Comparison of ENCODE assay signal across 30 cellular contexts in the genomic region with DNA sequence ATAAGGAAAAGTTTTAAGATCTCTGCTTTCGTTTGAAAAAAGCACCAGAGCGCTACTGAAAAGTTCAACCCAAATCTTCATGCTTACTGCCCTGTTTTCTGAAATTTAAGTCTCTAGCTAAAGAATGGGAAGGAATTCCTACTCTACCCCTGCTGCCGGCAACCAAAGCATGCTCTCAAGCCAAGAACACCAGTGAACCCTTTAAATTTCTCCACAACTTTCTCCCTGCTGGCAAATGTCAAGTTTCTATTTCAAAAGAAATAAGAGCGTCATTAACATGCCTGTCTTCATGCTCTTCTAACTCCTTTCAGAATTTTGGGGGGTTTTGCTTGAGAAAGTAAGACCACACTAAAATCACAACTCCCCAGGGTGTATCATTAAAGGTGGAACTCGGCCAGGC.
"Had no signal": no experiment of that assay in that cellular context is flagged by ENCODE, and none has a peak within 500 bp of the region (broad histone marks: within the 10 kb centered on the region; RNA-seq: fewer than 3 reads in every experiment).

No MANE protein-coding gene starts in this region.

- DNase-seq: activated B cell treated with CpG ODN at 0.5 μM for 24 hours; activated CD4-positive, alpha-beta memory T cell treated with anti-CD3 and anti-CD28 coated beads, Interleukin-2, amount 10 ng/mL, durations not matched to agents 7 days and 5 days; activated CD4-positive, alpha-beta T cell treated with anti-CD3 and anti-CD28 coated beads for 1 hour; activated CD4-positive, alpha-beta T cell treated with anti-CD3 and anti-CD28 coated beads for 36 hours; activated CD4-positive, alpha-beta T cell treated with anti-CD3 and anti-CD28 coated beads for 48 hours; activated CD4-positive, alpha-beta T cell treated with anti-CD3 and anti-CD28 coated beads, Interleukin-2, amount 10 ng/mL, durations not matched to agents 7 days and 5 days; activated CD4-positive, alpha-beta T cell treated with anti-CD3 and anti-CD28 coated beads, Interleukin-2, amount 50 U/mL, for 48 hours; activated CD8-positive, alpha-beta memory T cell treated with anti-CD3 and anti-CD28 coated beads for 24 hours; activated CD8-positive, alpha-beta memory T cell treated with anti-CD3 and anti-CD28 coated beads, Interleukin-2, amount 10 ng/mL, durations not matched to agents 7 days and 5 days; activated CD8-positive, alpha-beta memory T cell treated with anti-CD3 and anti-CD28 coated beads, Interleukin-2, amount 50 U/mL, for 48 hours; activated CD8-positive, alpha-beta T cell treated with anti-CD3 and anti-CD28 coated beads, Interleukin-2, amount 10 ng/mL, durations not matched to agents 7 days and 5 days; activated effector memory CD4-positive, alpha-beta T cell treated with Interleukin-2 at 50 U/mL for 16 hours; activated gamma-delta T cell; activated naive CD4-positive, alpha-beta T cell treated with anti-CD3 and anti-CD28 coated beads, Interleukin-2, amount 10 ng/mL, durations not matched to agents 7 days and 5 days; activated naive CD4-positive, alpha-beta T cell treated with Interleukin-2 at 50 U/mL for 16 hours; activated naive CD8-positive, alpha-beta T cell treated with anti-CD3 and anti-CD28 coated beads, Interleukin-2, amount 10 ng/mL, durations not matched to agents 7 days and 5 days; activated naive CD8-positive, alpha-beta T cell treated with anti-CD3 and anti-CD28 coated beads, Interleukin-2, amount 50 U/mL, for 24 hours; activated T-cell treated with anti-CD3 and anti-CD28 coated beads, Interleukin-2, amount 50 U/mL, for 24 hours; activated T-cell treated with anti-CD3 and anti-CD28 coated beads, Interleukin-2, amount 50 U/mL, for 48 hours; amygdala; anterior cingulate cortex; caudate nucleus; SW 1271; T-helper 1 cell; T-helper 2 cell; T-helper 9 cell had no signal

- H3K4me1 ChIP-seq: ascending aorta had no signal

- ATAC-seq: activated CD4-positive, alpha-beta T cell treated with anti-CD3 and anti-CD28 coated beads for 36 hours; activated CD4-positive, CD25-positive, alpha-beta regulatory T cell treated with anti-CD3 and anti-CD28 coated beads, Interleukin-2, amount 50 U/mL, for 24 hours; activated CD8-positive, alpha-beta memory T cell treated with anti-CD3 and anti-CD28 coated beads, Interleukin-2, amount 10 ng/mL, durations not matched to agents 7 days and 5 days; activated CD8-positive, alpha-beta T cell treated with anti-CD3 and anti-CD28 coated beads, Interleukin-2, amount 10 ng/mL, durations not matched to agents 7 days and 5 days; activated naive CD8-positive, alpha-beta T cell treated with anti-CD3 and anti-CD28 coated beads, Interleukin-2, amount 50 U/mL, for 24 hours had no signal

- H3K4me3 ChIP-seq: ascending aorta, cardiac muscle cell had no signal

- H3K27ac ChIP-seq: ascending aorta, cardiac muscle cell, VCaP had no signal

- H3K9me3 ChIP-seq: ascending aorta had no signal

- H3K27me3 ChIP-seq: ascending aorta, cardiac muscle cell had no signal

- H3K36me3 ChIP-seq: ascending aorta, cardiac muscle cell had no signal
